In genomic region chr16:29926675-29927522, GRCh38 we compare ENCODE assay signal across 8 cellular contexts. TPM values are rescaled to one million over a fixed set of nuclear protein-coding genes. Genes with fewer than 3 reads are reported as not detected.
DNase-seq lines count a peak whose midpoint lies in the region; ATAC-seq and TF ChIP-seq lines count a peak whose summit lies in the region.

No MANE protein-coding gene starts in this region.

- H3K27me3 ChIP-seq in effector memory CD4-positive, alpha-beta T cell (replicated peaks; ENCODE audit: control insufficient read depth, insufficient read depth, low read length, poor library complexity, severe bottlenecking): no peaks in the 10 kb centered on the region
- H3K27me3 ChIP-seq in upper lobe of left lung: no peaks in the 10 kb centered on the region

- peak overlapping the region; percentile 83 for H3K27ac ChIP-seq in effector memory CD4-positive, alpha-beta T cell (ENCODE audit: insufficient read depth, low read length, poor library complexity, severe bottlenecking)
- H3K27ac ChIP-seq in mesodermal cell (ENCODE audit: low read depth, low read length, severe bottlenecking): peak overlapping the region; percentile 76
- H3K27ac ChIP-seq in upper lobe of left lung: peak overlapping the region; percentile 79 to 91 (median 90)

- H3K4me1 ChIP-seq in effector memory CD4-positive, alpha-beta T cell (ENCODE audit: control insufficient read depth, insufficient read depth, low read length, poor library complexity, severe bottlenecking): peaks cover 7% of the 10 kb centered on the region
- H3K4me1 ChIP-seq in mesodermal cell (ENCODE audit: control insufficient read depth, insufficient read depth, low read length, poor library complexity, severe bottlenecking) (peaks cover 11% of the 10 kb centered on the region), upper lobe of left lung (peaks cover 21 to 24% (median 22%) of the 10 kb centered on the region in 4 donors)

- DNase-seq in AG20443 (ENCODE audit: low spot score): peak; percentile 58
- peak; percentile 64 for DNase-seq in OCI-M1 (lab: John Stamatoyannopoulos, UW)
- DNase-seq in effector memory CD4-positive, alpha-beta T cell: no peak
- peak in 1 of 2 donors; percentile 32 for DNase-seq in upper lobe of left lung
- no peak for DNase-seq in activated CD8-positive, alpha-beta memory T cell treated with anti-CD3 and anti-CD28 coated beads for 24 hours
- no peak for DNase-seq in GDM1 (lab: John Stamatoyannopoulos, UW)

- TF ChIP-seq EP300 in upper lobe of left lung (IDR thresholded peaks at IDR 0.05): no peak

- 43% methylated on average over 21 of the region's 23 CpGs for WGBS in mesodermal cell (ENCODE audit: insufficient coverage in 2 of 2), 2 experiments
- WGBS in upper lobe of left lung, 2 donors: 32 to 33% methylated on average over 23 of the region's 23 CpGs

- peaks cover 14% of the 10 kb centered on the region for H3K36me3 ChIP-seq in effector memory CD4-positive, alpha-beta T cell (ENCODE audit: control insufficient read depth, insufficient read depth, low read length)
- peaks cover 13% of the 10 kb centered on the region for H3K36me3 ChIP-seq in mesodermal cell (ENCODE audit: control insufficient read depth, insufficient read depth, low read length)
- peaks cover 4 to 18% (median 7%) of the 10 kb centered on the region in 4 donors for H3K36me3 ChIP-seq in upper lobe of left lung

- peak overlapping the region; percentile 89 for H3K4me3 ChIP-seq in effector memory CD4-positive, alpha-beta T cell (ENCODE audit: insufficient read depth, low read depth, low read length, poor library complexity, severe bottlenecking)
- peak overlapping the region; percentile 86 for H3K4me3 ChIP-seq in mesodermal cell (ENCODE audit: extremely low read depth, insufficient read depth, low read length, poor library complexity, severe bottlenecking)
- H3K4me3 ChIP-seq in upper lobe of left lung: peak overlapping the region; percentile 71 to 100 (median 84)

- no peaks in the 10 kb centered on the region for H3K9me3 ChIP-seq in effector memory CD4-positive, alpha-beta T cell (ENCODE audit: control insufficient read depth, low read length)
- H3K9me3 ChIP-seq in mesodermal cell (ENCODE audit: control insufficient read depth, low read length): no peaks in the 10 kb centered on the region
- H3K9me3 ChIP-seq in upper lobe of left lung: no peaks in the 10 kb centered on the region

- TF ChIP-seq CTCF in upper lobe of left lung (IDR thresholded peaks at IDR 0.05): no peak

- ATAC-seq in GM21526 (IDR thresholded peaks at IDR 0.05; ENCODE audit: low FRiP score, unreplicated experiment) (peak; percentile 18), upper lobe of left lung (ENCODE audit: low FRiP score in 2 of 2) (peak; percentile 28 to 53)

- no peak for TF ChIP-seq POLR2A in upper lobe of left lung (IDR thresholded peaks at IDR 0.05)

RNA-seq across cellular contexts. Expression of gene KCTD13, which starts 0.9 kb away (rescaled TPM):
- 24.1 TPM for polyA plus RNA-seq in mesodermal cell (2013, experiment 1 of 2)
- 17.5 TPM for polyA plus RNA-seq in mesodermal cell (2013, experiment 2 of 2)
- total RNA-seq in upper lobe of left lung: 10 to 100 TPM; 15.5 to 71.2 (median 24.4) TPM

RNA-seq across cellular contexts. Expression of gene ASPHD1, which starts 26.6 kb away (rescaled TPM):
- polyA plus RNA-seq in mesodermal cell (2013, experiment 1 of 2): 9.6 TPM
- polyA plus RNA-seq in mesodermal cell (2013, experiment 2 of 2): 8.8 TPM
- 1 to 10 TPM in 4 of 6 donors, under 1 TPM in 1, not detected in 1; 0.78 to 4.2 (median 2.4) TPM for total RNA-seq in upper lobe of left lung

RNA-seq across cellular contexts. Expression of gene SEZ6L2, which starts 27.5 kb away (rescaled TPM):
- 58.1 TPM for polyA plus RNA-seq in mesodermal cell (2013, experiment 1 of 2)
- 50.0 TPM for polyA plus RNA-seq in mesodermal cell (2013, experiment 2 of 2)
- 10 to 100 TPM in 3 of 6 donors, 1 to 10 TPM in 3; 4.2 to 13.5 (median 8.2) TPM for total RNA-seq in upper lobe of left lung

RNA-seq across cellular contexts. Expression of gene TMEM219, which starts 35.0 kb away (rescaled TPM):
- polyA plus RNA-seq in mesodermal cell (2013, experiment 1 of 2): 151 TPM
- polyA plus RNA-seq in mesodermal cell (2013, experiment 2 of 2): 126 TPM
- total RNA-seq in upper lobe of left lung: 100 to 1,000 TPM in 5 of 6 donors, 10 to 100 TPM in 1; 95.4 to 187 (median 139) TPM

RNA-seq across cellular contexts. Expression of gene TAOK2, which starts 46.8 kb away (rescaled TPM):
- 46.5 TPM for polyA plus RNA-seq in mesodermal cell (2013, experiment 1 of 2)
- 38.1 TPM for polyA plus RNA-seq in mesodermal cell (2013, experiment 2 of 2)
- 100 to 1,000 TPM in 2 of 6 donors, 10 to 100 TPM in 4; 70.2 to 195 (median 81.5) TPM for total RNA-seq in upper lobe of left lung

Comparison
In these comparisons a context has a peak if more than half of its experiments do, and no peak if none do; other contexts are left out.
1. DNase-seq: peak in AG20443 (single experiment) and OCI-M1 (single experiment); none in effector memory CD4-positive, alpha-beta T cell (0 of 3), activated CD8-positive, alpha-beta memory T cell treated with anti-CD3 and anti-CD28 coated beads for 24 hours (single experiment) and GDM1 (single experiment).
2. Peak in every context shown above with its lines, with median percentiles within 50 percentile points of each other: H3K27ac ChIP-seq and H3K4me3 ChIP-seq.